18 cellular contexts compared by ENCODE assay signal in genomic region chr22:29914991-29915390, GRCh38. TPM values are rescaled to one million over a fixed set of nuclear protein-coding genes. Genes with fewer than 3 reads are reported as not detected.
DNase-seq lines count a peak whose midpoint lies in the region; ATAC-seq and TF ChIP-seq lines count a peak whose summit lies in the region.
"Had no signal": no experiment of that assay in that cellular context is flagged by ENCODE, and none has a peak within 500 bp of the region (broad histone marks: within the 10 kb centered on the region; RNA-seq: fewer than 3 reads in every experiment).

No MANE protein-coding gene starts in this region.

- H3K79me2 ChIP-seq in PC-9 (ENCODE audit: low read depth): peaks cover 99% of the 10 kb centered on the region

- H3K9me2 ChIP-seq in PC-9 (ENCODE audit: insufficient read depth): peaks cover 4% of the 10 kb centered on the region; the same call in 1 of the 2 replicates

- H3K36me3 ChIP-seq in PC-9 (ENCODE audit: low read depth): no peaks in the 10 kb centered on the region
- no peaks in the 10 kb centered on the region for H3K36me3 ChIP-seq in gastrocnemius medialis
- no peaks in the 10 kb centered on the region for H3K36me3 ChIP-seq in SJCRH30
- H3K36me3 ChIP-seq: right lobe of liver had no signal

- CTCF ChIA-PET in PC-9 (lab: Charles Lee): interaction anchor here (0.6 kb wide), 1 partner anchor 13 kb away, joined by 6 read pairs; no protein-coding TSS in a partner anchor

- H3K9me3 ChIP-seq in PC-9 (ENCODE audit: insufficient read depth, low read depth): no peaks in the 10 kb centered on the region
- H3K9me3 ChIP-seq in gastrocnemius medialis: no peaks in the 10 kb centered on the region
- H3K9me3 ChIP-seq in SJCRH30 (replicated peaks): no peaks in the 10 kb centered on the region
- H3K9me3 ChIP-seq: right lobe of liver had no signal

- no TSS peak for BruUV-seq in PC-9 (replicated peaks; lab: Mats Ljungman, UMichigan)

- H3F3A ChIP-seq in PC-9 (ENCODE audit: insufficient read depth, low read depth): peaks cover 7% of the 10 kb centered on the region

- peaks cover 21% of the 10 kb centered on the region for H3K4me1 ChIP-seq in PC-9 (replicated peaks; ENCODE audit: insufficient read depth)
- H3K4me1 ChIP-seq in gastrocnemius medialis: peaks cover 90 to 97% of the 10 kb centered on the region in 2 donors
- peaks cover 19% of the 10 kb centered on the region for H3K4me1 ChIP-seq in SJCRH30

- H3K4me2 ChIP-seq in PC-9: no peak overlapping the region

- H3K27me3 ChIP-seq in PC-9 (ENCODE audit: insufficient read depth, low read depth) (no peaks in the 10 kb centered on the region), gastrocnemius medialis (no peaks in the 10 kb centered on the region), SJCRH30 (no peaks in the 10 kb centered on the region)
- H3K27me3 ChIP-seq: right lobe of liver had no signal

- intact Hi-C loops in PC-9 (cut with micrococcal nuclease; ENCODE audit: unreplicated experiment): no loop called here
- intact Hi-C loops in gastrocnemius medialis (cut with DNase I; ENCODE audit: low total_unique reads): no loop called here

- no peak for ATAC-seq in gastrocnemius medialis
- ATAC-seq: K562, right lobe of liver had no signal

- H2AFZ ChIP-seq in PC-9: no peak overlapping the region

- TF ChIP-seq POLR2A in gastrocnemius medialis (IDR thresholded peaks at IDR 0.05): no peak

- in situ Hi-C loops in gastrocnemius medialis (cut with MboI; ENCODE audit: low sequenced_read_pairs in 4 of 4): no loop called here

- POLR2A ChIA-PET in PC-9 (lab: Charles Lee; ENCODE audit: unreplicated experiment): no interaction called here

- peaks cover 32% of the 10 kb centered on the region for H4K20me1 ChIP-seq in PC-9 (ENCODE audit: insufficient read depth)

- TF ChIP-seq CTCF in PC-9 (conservative IDR thresholded peaks at IDR 0.05) (no peak), gastrocnemius medialis (IDR thresholded peaks at IDR 0.05 in 4 of 5, conservative IDR thresholded peaks at IDR 0.05 in 1 of 5) (no peak)

- DNase-seq in ELR (ENCODE audit: low read depth) (peak; percentile 51), PC-9 (no peak), dedifferentiated amniotic fluid mesenchymal stem cell (ENCODE audit: extremely low spot score) (peak; percentile 20), gastrocnemius medialis (no peak), LoVo (ENCODE audit: low spot score) (no peak), cerebellar nuclear complex (lab: John Stamatoyannopoulos, UW) (no peak), SJCRH30 (no peak)
- no peak for DNase-seq in central memory CD4-positive, alpha-beta T cell
- DNase-seq: activated CD4-positive, alpha-beta memory T cell treated with anti-CD3 and anti-CD28 coated beads for 36 hours; activated T-cell treated with anti-CD3 and anti-CD28 coated beads, Interleukin-2, amount 50 U/mL, for 1 hour; hypothalamus; midbrain; NCI-H1092 treated with DMSO at 0.1 percent for 48 hours; NCI-H748 treated with DMSO at 0.1 percent for 48 hours; right lobe of liver; stimulated activated CD4-positive, alpha-beta T cell treated with anti-CD3 and anti-CD28 coated beads, Interleukin-2, amount 100 ng/mL, for 24 hours; substantia nigra had no signal

- H3K4me3 ChIP-seq in PC-9 (no peak overlapping the region), gastrocnemius medialis (no peak overlapping the region), SJCRH30 (no peak overlapping the region)
- H3K4me3 ChIP-seq: K562, right lobe of liver had no signal

- H3K27ac ChIP-seq in PC-9: peak overlapping the region; percentile 33; the same call in 1 of the 2 replicates
- H3K27ac ChIP-seq in gastrocnemius medialis: peak overlapping the region; percentile 63 to 87 (median 76)
- no peak overlapping the region for H3K27ac ChIP-seq in SJCRH30
- H3K27ac ChIP-seq: right lobe of liver had no signal

RNA-seq across cellular contexts. Expression of gene MTMR3, which starts 32.0 kb away (rescaled TPM):
- total RNA-seq in PC-9 (2021) (28.1 and 31.1 TPM in 2 replicates), gastrocnemius medialis (10 to 100 TPM; 36.6 to 42.1 (median 37.1) TPM)
- 16.3 and 19.5 TPM in 2 replicates for total RNA-seq in SJCRH30 (2014; rRNA removed; shearing (Covaris generic))

Comparison
In these comparisons a context has a peak if more than half of its experiments do, and no peak if none do; other contexts are left out.
1. DNase-seq: peak in ELR (single experiment) and dedifferentiated amniotic fluid mesenchymal stem cell (single experiment); none in PC-9 (0 of 2), gastrocnemius medialis (0 of 2), central memory CD4-positive, alpha-beta T cell (single experiment), LoVo (single experiment), cerebellar nuclear complex (0 of 2) and SJCRH30 (0 of 2).